Comparison of ENCODE assay signal across 19 cellular contexts in genomic region chr19:5152013-5152763, GRCh38.
DNase-seq lines count a peak whose midpoint lies in the region; ATAC-seq and TF ChIP-seq lines count a peak whose summit lies in the region.
"Had no signal": no experiment of that assay in that cellular context is flagged by ENCODE, and none has a peak within 500 bp of the region (broad histone marks: within the 10 kb centered on the region; RNA-seq: fewer than 3 reads in every experiment).

No MANE protein-coding gene starts in this region.

- no peak overlapping the region for H3K4me3 ChIP-seq in breast epithelium
- H3K4me3 ChIP-seq in OCI-LY7 (ENCODE audit: low read depth, low read length, poor library complexity, severe bottlenecking): no peak overlapping the region
- no peak overlapping the region for H3K4me3 ChIP-seq in spleen
- H3K4me3 ChIP-seq: BLaER1, MG63 had no signal

- H3K4me1 Mint-ChIP-seq in MCF 10A (ENCODE audit: insufficient read depth, unreplicated experiment): no peaks in the 10 kb centered on the region

- no peaks in the 10 kb centered on the region for H4K20me1 ChIP-seq in OCI-LY7 (ENCODE audit: insufficient read depth, low read length)

- POLR2A ChIA-PET in MCF 10A (lab: Yijun Ruan, JAX): interaction anchor here (0.6 kb wide), 1 partner anchor 406 kb away, joined by 3 read pairs; no protein-coding TSS in a partner anchor
- POLR2A ChIA-PET in OCI-LY7 (lab: Charles Lee): no interaction called here

- no peak overlapping the region for H3K4me2 ChIP-seq in OCI-LY7 (ENCODE audit: low read length)
- H3K4me2 ChIP-seq: BLaER1, KMS-11 had no signal

- TF ChIP-seq POLR2A in breast epithelium (IDR thresholded peaks at IDR 0.05) (no peak), spleen (IDR thresholded peaks at IDR 0.05) (no peak)

- BruUV-seq in MCF 10A (replicated peaks; lab: Mats Ljungman, UMichigan) (TSS peak; percentile 48), OCI-LY7 (replicated peaks; lab: Mats Ljungman, UMichigan) (TSS peak; percentile 79)

- no peaks in the 10 kb centered on the region for H3K27me3 ChIP-seq in breast epithelium
- H3K27me3 ChIP-seq in spleen (replicated peaks in 1 of 7): no peaks in the 10 kb centered on the region
- H3K27me3 ChIP-seq: BLaER1, MG63 had no signal

- H3K9me3 ChIP-seq in breast epithelium (no peaks in the 10 kb centered on the region), OCI-LY7 (ENCODE audit: low read length) (no peaks in the 10 kb centered on the region), spleen (peaks cover 0 to 2% (median 0%) of the 10 kb centered on the region in 8 donors)
- H3K9me3 ChIP-seq: MG63 had no signal

- no peak for ATAC-seq in GM18511 (IDR thresholded peaks at IDR 0.05; ENCODE audit: unreplicated experiment)
- ATAC-seq: CD8-positive, alpha-beta T cell had no signal

- peaks cover 28% of the 10 kb centered on the region for H3K36me3 Mint-ChIP-seq in MCF 10A (ENCODE audit: insufficient read depth, unreplicated experiment)

- 90 to 95% (median 94%) methylated on average over 26 to 27 of the region's 27 CpGs for WGBS in spleen, 5 donors

- no peak overlapping the region for H3K27ac Mint-ChIP-seq in MCF 10A (ENCODE audit: low read depth, unreplicated experiment)
- H3K27ac Mint-ChIP-seq: CD8-positive, alpha-beta T cell had no signal

- no peaks in the 10 kb centered on the region for H3K9me2 ChIP-seq in OCI-LY7 (ENCODE audit: insufficient read depth, low read length)

- DNase-seq in MCF 10A (ENCODE audit: unreplicated experiment) (no peak), breast epithelium (ENCODE audit: low spot score in 2 of 2) (no peak), OCI-LY7 (ENCODE audit: low spot score) (no peak), epidermal melanocyte (ENCODE audit: insufficient read length, low spot score) (peak; percentile 4), spleen (peak; percentile 67), activated gamma-delta T cell treated with Interleukin-2 at 50 U/mL for 16 hours (no peak), RKO (ENCODE audit: low spot score) (no peak)
- DNase-seq: 8988T; CD8-positive, alpha-beta T cell; GF-D8; MG63; NCI-H1092; NCI-H2081 treated with DMSO at 0.1 percent for 48 hours; NCI-H2227 treated with DMSO at 0.1 percent for 48 hours; NCI-H524; RPMI8226 had no signal

- H3K27me3 Mint-ChIP-seq in MCF 10A (ENCODE audit: insufficient read depth, unreplicated experiment): no peaks in the 10 kb centered on the region

- no peaks in the 10 kb centered on the region for H3K79me2 ChIP-seq in OCI-LY7 (ENCODE audit: insufficient read depth, low read depth, low read length)

- H3K4me1 ChIP-seq in breast epithelium (no peaks in the 10 kb centered on the region), OCI-LY7 (ENCODE audit: insufficient read depth, low read length, poor library complexity, severe bottlenecking) (no peaks in the 10 kb centered on the region), spleen (peaks cover 0 to 8% (median 0%) of the 10 kb centered on the region in 6 donors)

- TF ChIP-seq CTCF in MCF 10A (IDR thresholded peaks at IDR 0.05; ENCODE audit: unreplicated experiment) (no peak), breast epithelium (IDR thresholded peaks at IDR 0.05) (no peak), OCI-LY7 (conservative IDR thresholded peaks at IDR 0.05; ENCODE audit: low read length) (no peak), spleen (IDR thresholded peaks at IDR 0.05 in 8 of 11, conservative IDR thresholded peaks at IDR 0.05 in 3 of 11) (no peak)

- H2AFZ ChIP-seq in OCI-LY7 (ENCODE audit: low read length): no peak overlapping the region

- H3K9me3 Mint-ChIP-seq in MCF 10A (ENCODE audit: unreplicated experiment): no peaks in the 10 kb centered on the region
- H3K9me3 Mint-ChIP-seq: CD8-positive, alpha-beta T cell had no signal

- H3K27ac ChIP-seq in breast epithelium (no peak overlapping the region), OCI-LY7 (ENCODE audit: low read depth, low read length, poor library complexity, severe bottlenecking) (no peak overlapping the region), spleen (no peak overlapping the region)
- H3K27ac ChIP-seq: BLaER1, KMS-11 had no signal

- CTCF ChIA-PET in MCF 10A (lab: Yijun Ruan, JAX) (no interaction called here), OCI-LY7 (lab: Charles Lee; ENCODE audit: unreplicated experiment) (no interaction called here)

- intact Hi-C loops in MCF 10A (cut with micrococcal nuclease) (no loop called here), breast epithelium (cut with DNase I; ENCODE audit: low total_unique reads) (no loop called here), OCI-LY7 (cut with micrococcal nuclease; ENCODE audit: unreplicated experiment) (no loop called here), spleen (cut with DNase I; ENCODE audit: low total_unique reads) (no loop called here)

- no peak overlapping the region for H3K4me3 Mint-ChIP-seq in MCF 10A (ENCODE audit: unreplicated experiment)
- H3K4me3 Mint-ChIP-seq: CD8-positive, alpha-beta T cell had no signal

- H3K36me3 ChIP-seq in breast epithelium (peaks cover 6% of the 10 kb centered on the region), OCI-LY7 (ENCODE audit: insufficient read depth, low read length) (no peaks in the 10 kb centered on the region), spleen (peaks cover 0 to 69% (median 49%) of the 10 kb centered on the region in 6 donors)
- H3K36me3 ChIP-seq: MG63 had no signal

Comparison
In these comparisons a context has a peak if more than half of its experiments do, and no peak if none do; other contexts are left out.
1. DNase-seq: peak in epidermal melanocyte (single experiment) and spleen (single experiment); none in MCF 10A (single experiment), breast epithelium (0 of 2), OCI-LY7 (single experiment), activated gamma-delta T cell treated with Interleukin-2 at 50 U/mL for 16 hours (single experiment) and RKO (single experiment).